3 cellular contexts compared by ENCODE assay signal in the genomic region with DNA sequence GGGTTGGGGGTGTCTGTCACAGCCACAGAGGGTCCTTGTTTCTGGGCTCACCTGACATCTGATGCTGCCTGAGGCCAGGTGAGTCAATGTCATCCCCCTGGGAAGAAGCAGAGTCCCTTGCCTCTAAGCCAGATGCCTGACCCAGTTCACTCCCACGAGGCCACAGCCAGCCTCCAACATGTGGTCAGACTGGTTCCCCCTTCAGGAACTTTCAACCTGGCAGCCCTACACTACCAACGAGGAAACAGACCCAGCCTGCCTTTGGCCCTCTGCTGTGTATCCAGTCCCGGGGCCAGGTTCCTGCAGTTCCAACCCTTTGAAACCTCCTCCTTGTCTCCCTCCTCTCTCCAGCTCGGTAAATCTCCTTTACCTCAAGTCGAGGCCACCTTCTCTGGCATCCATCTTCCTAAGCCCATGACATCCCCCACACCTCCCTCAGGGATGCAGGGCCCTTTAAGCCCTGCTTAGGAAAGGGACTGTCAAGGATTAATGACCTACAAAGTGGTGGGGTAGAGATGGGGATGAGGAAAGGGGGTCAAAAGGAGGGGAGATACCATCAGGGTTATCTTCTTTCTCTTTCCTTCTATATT.
TF ChIP-seq lines count a peak whose summit lies in the region.

No MANE protein-coding gene starts in this region.

TF ChIP-seq in GM23338, 12 proteins besides CTCF, POLR2A, EP300 and RAD21:
- TF ChIP-seq ZNF114 (CRISPR knock-in tag; IDR thresholded peaks at IDR 0.05) (no peak), NANOG (IDR thresholded peaks at IDR 0.05; ENCODE audit: borderline replicate concordance) (no peak), JUNB (IDR thresholded peaks at IDR 0.05; ENCODE audit: unreplicated experiment) (no peak), ZNF462 (CRISPR knock-in tag; IDR thresholded peaks at IDR 0.05) (no peak), STAT1 (IDR thresholded peaks at IDR 0.05; ENCODE audit: unreplicated experiment) (no peak), EZH2phosphoT487 (IDR thresholded peaks at IDR 0.05; ENCODE audit: unreplicated experiment) (no peak)

TF ChIP-seq in H1, 55 proteins besides CTCF, POLR2A, EP300 and RAD21:
- TF ChIP-seq, protein P1, sequence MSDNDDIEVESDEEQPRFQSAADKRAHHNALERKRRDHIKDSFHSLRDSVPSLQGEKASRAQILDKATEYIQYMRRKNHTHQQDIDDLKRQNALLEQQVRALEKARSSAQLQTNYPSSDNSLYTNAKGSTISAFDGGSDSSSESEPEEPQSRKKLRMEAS (IDR thresholded peaks at IDR 0.05) = 0 out of 2 replicates have a peak, but pooled peaks have one; percentile 19
- TF ChIP-seq SP1 (IDR thresholded peaks at IDR 0.05; ENCODE audit: low read depth, low read length) (no peak), MAFK (IDR thresholded peaks at IDR 0.05; ENCODE audit: low read depth, low read length) (no peak), CTBP2 (IDR thresholded peaks at IDR 0.05; ENCODE audit: borderline replicate concordance, insufficient read depth, insufficient read length, low read length) (no peak)
- TF ChIP-seq, protein P2, sequence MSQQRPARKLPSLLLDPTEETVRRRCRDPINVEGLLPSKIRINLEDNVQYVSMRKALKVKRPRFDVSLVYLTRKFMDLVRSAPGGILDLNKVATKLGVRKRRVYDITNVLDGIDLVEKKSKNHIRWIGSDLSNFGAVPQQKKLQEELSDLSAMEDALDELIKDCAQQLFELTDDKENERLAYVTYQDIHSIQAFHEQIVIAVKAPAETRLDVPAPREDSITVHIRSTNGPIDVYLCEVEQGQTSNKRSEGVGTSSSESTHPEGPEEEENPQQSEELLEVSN (IDR thresholded peaks at IDR 0.05) = peak; percentile 58; the same call in 1 of the 2 replicates

TF ChIP-seq in HepG2, 621 proteins besides CTCF, POLR2A, EP300 and RAD21:
- TF ChIP-seq ZNF589 (CRISPR knock-in tag; conservative IDR thresholded peaks at IDR 0.05) (no peak), ZNF605 (CRISPR knock-in tag; IDR thresholded peaks at IDR 0.05) (no peak), ZNF792 (CRISPR knock-in tag; IDR thresholded peaks at IDR 0.05) (no peak), IRF2 (CRISPR knock-in tag; IDR thresholded peaks at IDR 0.05) (no peak), NR0B2 (CRISPR knock-in tag; IDR thresholded peaks at IDR 0.05) (no peak), HIC2 (CRISPR knock-in tag; IDR thresholded peaks at IDR 0.05; ENCODE audit: low read depth) (no peak), ZNF557 (CRISPR knock-in tag; IDR thresholded peaks at IDR 0.05) (no peak), ELF4 (CRISPR knock-in tag; IDR thresholded peaks at IDR 0.05; ENCODE audit: borderline replicate concordance) (no peak), CCDC6 (CRISPR knock-in tag; IDR thresholded peaks at IDR 0.05) (no peak), ZNF569 (CRISPR knock-in tag; IDR thresholded peaks at IDR 0.05; ENCODE audit: borderline replicate concordance) (no peak)
- TF ChIP-seq, protein P3, sequence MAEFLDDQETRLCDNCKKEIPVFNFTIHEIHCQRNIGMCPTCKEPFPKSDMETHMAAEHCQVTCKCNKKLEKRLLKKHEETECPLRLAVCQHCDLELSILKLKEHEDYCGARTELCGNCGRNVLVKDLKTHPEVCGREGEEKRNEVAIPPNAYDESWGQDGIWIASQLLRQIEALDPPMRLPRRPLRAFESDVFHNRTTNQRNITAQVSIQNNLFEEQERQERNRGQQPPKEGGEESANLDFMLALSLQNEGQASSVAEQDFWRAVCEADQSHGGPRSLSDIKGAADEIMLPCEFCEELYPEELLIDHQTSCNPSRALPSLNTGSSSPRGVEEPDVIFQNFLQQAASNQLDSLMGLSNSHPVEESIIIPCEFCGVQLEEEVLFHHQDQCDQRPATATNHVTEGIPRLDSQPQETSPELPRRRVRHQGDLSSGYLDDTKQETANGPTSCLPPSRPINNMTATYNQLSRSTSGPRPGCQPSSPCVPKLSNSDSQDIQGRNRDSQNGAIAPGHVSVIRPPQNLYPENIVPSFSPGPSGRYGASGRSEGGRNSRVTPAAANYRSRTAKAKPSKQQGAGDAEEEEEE (CRISPR knock-in tag; IDR thresholded peaks at IDR 0.05; ENCODE audit: borderline replicate concordance) = no peak
